Comparison of ENCODE assay signal across 28 cellular contexts in genomic region chrX:10477525-10477924, GRCh38.
"Had no signal": no experiment of that assay in that cellular context is flagged by ENCODE, and none has a peak within 500 bp of the region (broad histone marks: within the 10 kb centered on the region; RNA-seq: fewer than 3 reads in every experiment).

No MANE protein-coding gene starts in this region.

- H3K36me3 ChIP-seq: left lung, pancreas, prostate gland, spleen, suprapubic skin, thoracic aorta, tibial artery, upper lobe of right lung had no signal

- H3K27me3 ChIP-seq: heart right ventricle, hepatocyte, left lung, pancreas, spleen, suprapubic skin, tibial artery, upper lobe of right lung had no signal

- H3K27ac Mint-ChIP-seq: mesothelial cell of epicardium; naive B cell; natural killer cell; stimulated activated effector memory CD8-positive, alpha-beta T cell treated with anti-CD3 and anti-CD28 coated beads, Interleukin-12 subunit alpha, Interleukin-12 subunit beta, amount 100 ng/mL, for 72 hours; stimulated activated naive CD8-positive, alpha-beta T cell treated with anti-CD3 and anti-CD28 coated beads, Interleukin-15, Interleukin-2, amounts not matched to agents 100 ng/mL and 50 ng/mL, for 24 hours had no signal

- H3K36me3 Mint-ChIP-seq: naive B cell; natural killer cell; stimulated activated effector memory CD8-positive, alpha-beta T cell treated with anti-CD3 and anti-CD28 coated beads, Interleukin-12 subunit alpha, Interleukin-12 subunit beta, amount 100 ng/mL, for 72 hours had no signal

- DNase-seq: heart right ventricle; kidney; left colon; left lung; mesendoderm; naive B cell; natural killer cell; pancreas; posterior cingulate gyrus; retina; spleen; stimulated activated CD4-positive, alpha-beta T cell treated with anti-CD3 and anti-CD28 coated beads, Interleukin-4, amount 100 ng/mL, for 24 hours; stimulated activated naive CD4-positive, alpha-beta T cell; tibial artery; trophoblast cell; upper lobe of right lung had no signal

- H3K4me1 Mint-ChIP-seq: natural killer cell; stimulated activated effector memory CD8-positive, alpha-beta T cell treated with anti-CD3 and anti-CD28 coated beads, Interleukin-12 subunit alpha, Interleukin-12 subunit beta, amount 100 ng/mL, for 72 hours had no signal

- H3K4me3 Mint-ChIP-seq: mesothelial cell of epicardium; naive B cell; natural killer cell; stimulated activated effector memory CD8-positive, alpha-beta T cell treated with anti-CD3 and anti-CD28 coated beads, Interleukin-12 subunit alpha, Interleukin-12 subunit beta, amount 100 ng/mL, for 72 hours; stimulated activated naive CD8-positive, alpha-beta T cell treated with anti-CD3 and anti-CD28 coated beads, Interleukin-15, Interleukin-2, amounts not matched to agents 100 ng/mL and 50 ng/mL, for 24 hours had no signal

- H3K27ac ChIP-seq: hepatocyte, left lung, pancreas, prostate gland, skin epidermis, spleen, suprapubic skin, thoracic aorta, tibial artery, upper lobe of right lung had no signal

- H3K4me3 ChIP-seq: heart right ventricle, hepatocyte, left lung, lung, pancreas, prostate gland, skin epidermis, spleen, suprapubic skin, thoracic aorta, tibial artery, upper lobe of right lung had no signal

- H3K9me3 ChIP-seq: heart right ventricle, left lung, pancreas, prostate gland, spleen, suprapubic skin, thoracic aorta, tibial artery, upper lobe of right lung had no signal

- H3K27me3 Mint-ChIP-seq: naive B cell; stimulated activated naive CD8-positive, alpha-beta T cell treated with anti-CD3 and anti-CD28 coated beads, Interleukin-15, Interleukin-2, amounts not matched to agents 100 ng/mL and 50 ng/mL, for 24 hours had no signal

- FAIRE-seq: islet of Langerhans, kidney, urothelium cell line had no signal

- ATAC-seq: heart right ventricle; left colon; left lung; natural killer cell; pancreas; sciatic nerve; stimulated activated effector memory CD8-positive, alpha-beta T cell treated with anti-CD3 and anti-CD28 coated beads, Interleukin-12 subunit alpha, Interleukin-12 subunit beta, amount 100 ng/mL, for 72 hours; upper lobe of right lung had no signal

- H3K4me1 ChIP-seq: left lung, prostate gland, spleen, suprapubic skin, tibial artery, upper lobe of right lung had no signal
